In the genomic region with DNA sequence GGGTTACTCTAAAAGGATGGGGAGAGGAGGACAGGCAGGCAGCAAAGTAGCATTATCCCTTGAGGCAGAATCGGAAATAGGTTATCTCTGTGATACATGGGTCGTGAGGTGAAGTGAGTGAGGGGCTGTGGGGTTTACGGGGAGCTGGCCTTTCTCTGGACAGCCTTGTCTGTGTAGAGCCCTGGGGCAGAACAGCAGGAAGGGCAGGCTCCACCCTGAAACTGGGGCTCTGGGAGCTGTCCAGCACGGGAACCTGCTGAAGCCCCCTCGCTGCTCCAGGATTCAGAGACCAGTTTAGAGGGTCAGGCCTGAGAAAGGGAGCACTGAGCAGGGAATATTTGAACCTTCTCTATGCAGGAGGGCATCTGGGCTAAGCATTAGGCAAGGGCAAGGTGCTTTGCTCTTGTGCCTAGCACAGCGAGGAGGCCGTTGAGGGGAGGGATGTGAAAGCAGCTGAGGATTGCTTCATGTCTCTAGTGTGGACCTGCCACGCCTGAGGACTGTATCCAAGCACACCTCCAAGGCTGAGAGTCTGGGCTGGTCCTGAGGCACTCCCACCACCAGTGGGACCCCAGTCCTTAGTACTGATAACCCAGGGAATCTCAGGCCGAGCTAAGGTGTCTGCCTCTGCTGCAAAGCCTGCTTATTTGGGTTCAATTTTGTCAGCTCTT, we compare ENCODE assay signal across 1 cellular context.
TF ChIP-seq lines count a peak whose summit lies in the region.

No MANE protein-coding gene starts in this region.

TF ChIP-seq in WTC11, 78 proteins besides CTCF, POLR2A, EP300 and RAD21 (continued from another document and continues in another):
- TF ChIP-seq, protein P1, sequence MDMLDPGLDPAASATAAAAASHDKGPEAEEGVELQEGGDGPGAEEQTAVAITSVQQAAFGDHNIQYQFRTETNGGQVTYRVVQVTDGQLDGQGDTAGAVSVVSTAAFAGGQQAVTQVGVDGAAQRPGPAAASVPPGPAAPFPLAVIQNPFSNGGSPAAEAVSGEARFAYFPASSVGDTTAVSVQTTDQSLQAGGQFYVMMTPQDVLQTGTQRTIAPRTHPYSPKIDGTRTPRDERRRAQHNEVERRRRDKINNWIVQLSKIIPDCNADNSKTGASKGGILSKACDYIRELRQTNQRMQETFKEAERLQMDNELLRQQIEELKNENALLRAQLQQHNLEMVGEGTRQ (CRISPR knock-in tag; IDR thresholded peaks at IDR 0.05) = no peak
- TF ChIP-seq, protein P2, sequence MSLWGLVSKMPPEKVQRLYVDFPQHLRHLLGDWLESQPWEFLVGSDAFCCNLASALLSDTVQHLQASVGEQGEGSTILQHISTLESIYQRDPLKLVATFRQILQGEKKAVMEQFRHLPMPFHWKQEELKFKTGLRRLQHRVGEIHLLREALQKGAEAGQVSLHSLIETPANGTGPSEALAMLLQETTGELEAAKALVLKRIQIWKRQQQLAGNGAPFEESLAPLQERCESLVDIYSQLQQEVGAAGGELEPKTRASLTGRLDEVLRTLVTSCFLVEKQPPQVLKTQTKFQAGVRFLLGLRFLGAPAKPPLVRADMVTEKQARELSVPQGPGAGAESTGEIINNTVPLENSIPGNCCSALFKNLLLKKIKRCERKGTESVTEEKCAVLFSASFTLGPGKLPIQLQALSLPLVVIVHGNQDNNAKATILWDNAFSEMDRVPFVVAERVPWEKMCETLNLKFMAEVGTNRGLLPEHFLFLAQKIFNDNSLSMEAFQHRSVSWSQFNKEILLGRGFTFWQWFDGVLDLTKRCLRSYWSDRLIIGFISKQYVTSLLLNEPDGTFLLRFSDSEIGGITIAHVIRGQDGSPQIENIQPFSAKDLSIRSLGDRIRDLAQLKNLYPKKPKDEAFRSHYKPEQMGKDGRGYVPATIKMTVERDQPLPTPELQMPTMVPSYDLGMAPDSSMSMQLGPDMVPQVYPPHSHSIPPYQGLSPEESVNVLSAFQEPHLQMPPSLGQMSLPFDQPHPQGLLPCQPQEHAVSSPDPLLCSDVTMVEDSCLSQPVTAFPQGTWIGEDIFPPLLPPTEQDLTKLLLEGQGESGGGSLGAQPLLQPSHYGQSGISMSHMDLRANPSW (CRISPR knock-in tag; conservative IDR thresholded peaks at IDR 0.05; ENCODE audit: low read depth) = no peak
- TF ChIP-seq, protein P3, sequence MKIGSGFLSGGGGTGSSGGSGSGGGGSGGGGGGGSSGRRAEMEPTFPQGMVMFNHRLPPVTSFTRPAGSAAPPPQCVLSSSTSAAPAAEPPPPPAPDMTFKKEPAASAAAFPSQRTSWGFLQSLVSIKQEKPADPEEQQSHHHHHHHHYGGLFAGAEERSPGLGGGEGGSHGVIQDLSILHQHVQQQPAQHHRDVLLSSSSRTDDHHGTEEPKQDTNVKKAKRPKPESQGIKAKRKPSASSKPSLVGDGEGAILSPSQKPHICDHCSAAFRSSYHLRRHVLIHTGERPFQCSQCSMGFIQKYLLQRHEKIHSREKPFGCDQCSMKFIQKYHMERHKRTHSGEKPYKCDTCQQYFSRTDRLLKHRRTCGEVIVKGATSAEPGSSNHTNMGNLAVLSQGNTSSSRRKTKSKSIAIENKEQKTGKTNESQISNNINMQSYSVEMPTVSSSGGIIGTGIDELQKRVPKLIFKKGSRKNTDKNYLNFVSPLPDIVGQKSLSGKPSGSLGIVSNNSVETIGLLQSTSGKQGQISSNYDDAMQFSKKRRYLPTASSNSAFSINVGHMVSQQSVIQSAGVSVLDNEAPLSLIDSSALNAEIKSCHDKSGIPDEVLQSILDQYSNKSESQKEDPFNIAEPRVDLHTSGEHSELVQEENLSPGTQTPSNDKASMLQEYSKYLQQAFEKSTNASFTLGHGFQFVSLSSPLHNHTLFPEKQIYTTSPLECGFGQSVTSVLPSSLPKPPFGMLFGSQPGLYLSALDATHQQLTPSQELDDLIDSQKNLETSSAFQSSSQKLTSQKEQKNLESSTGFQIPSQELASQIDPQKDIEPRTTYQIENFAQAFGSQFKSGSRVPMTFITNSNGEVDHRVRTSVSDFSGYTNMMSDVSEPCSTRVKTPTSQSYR (CRISPR knock-in tag; IDR thresholded peaks at IDR 0.05) = peak; percentile 84; the same call in 1 of the 2 replicates
- TF ChIP-seq, protein P4, sequence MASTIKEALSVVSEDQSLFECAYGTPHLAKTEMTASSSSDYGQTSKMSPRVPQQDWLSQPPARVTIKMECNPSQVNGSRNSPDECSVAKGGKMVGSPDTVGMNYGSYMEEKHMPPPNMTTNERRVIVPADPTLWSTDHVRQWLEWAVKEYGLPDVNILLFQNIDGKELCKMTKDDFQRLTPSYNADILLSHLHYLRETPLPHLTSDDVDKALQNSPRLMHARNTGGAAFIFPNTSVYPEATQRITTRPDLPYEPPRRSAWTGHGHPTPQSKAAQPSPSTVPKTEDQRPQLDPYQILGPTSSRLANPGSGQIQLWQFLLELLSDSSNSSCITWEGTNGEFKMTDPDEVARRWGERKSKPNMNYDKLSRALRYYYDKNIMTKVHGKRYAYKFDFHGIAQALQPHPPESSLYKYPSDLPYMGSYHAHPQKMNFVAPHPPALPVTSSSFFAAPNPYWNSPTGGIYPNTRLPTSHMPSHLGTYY (CRISPR knock-in tag; IDR thresholded peaks at IDR 0.05) = no peak
- TF ChIP-seq, protein P5, sequence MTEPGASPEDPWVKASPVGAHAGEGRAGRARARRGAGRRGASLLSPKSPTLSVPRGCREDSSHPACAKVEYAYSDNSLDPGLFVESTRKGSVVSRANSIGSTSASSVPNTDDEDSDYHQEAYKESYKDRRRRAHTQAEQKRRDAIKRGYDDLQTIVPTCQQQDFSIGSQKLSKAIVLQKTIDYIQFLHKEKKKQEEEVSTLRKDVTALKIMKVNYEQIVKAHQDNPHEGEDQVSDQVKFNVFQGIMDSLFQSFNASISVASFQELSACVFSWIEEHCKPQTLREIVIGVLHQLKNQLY (CRISPR knock-in tag; IDR thresholded peaks at IDR 0.05) = no peak
- TF ChIP-seq, protein P6, sequence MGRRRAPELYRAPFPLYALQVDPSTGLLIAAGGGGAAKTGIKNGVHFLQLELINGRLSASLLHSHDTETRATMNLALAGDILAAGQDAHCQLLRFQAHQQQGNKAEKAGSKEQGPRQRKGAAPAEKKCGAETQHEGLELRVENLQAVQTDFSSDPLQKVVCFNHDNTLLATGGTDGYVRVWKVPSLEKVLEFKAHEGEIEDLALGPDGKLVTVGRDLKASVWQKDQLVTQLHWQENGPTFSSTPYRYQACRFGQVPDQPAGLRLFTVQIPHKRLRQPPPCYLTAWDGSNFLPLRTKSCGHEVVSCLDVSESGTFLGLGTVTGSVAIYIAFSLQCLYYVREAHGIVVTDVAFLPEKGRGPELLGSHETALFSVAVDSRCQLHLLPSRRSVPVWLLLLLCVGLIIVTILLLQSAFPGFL (CRISPR knock-in tag; IDR thresholded peaks at IDR 0.05; ENCODE audit: borderline replicate concordance) = no peak; the same call in 1 of the 2 replicates
- TF ChIP-seq, protein P7, sequence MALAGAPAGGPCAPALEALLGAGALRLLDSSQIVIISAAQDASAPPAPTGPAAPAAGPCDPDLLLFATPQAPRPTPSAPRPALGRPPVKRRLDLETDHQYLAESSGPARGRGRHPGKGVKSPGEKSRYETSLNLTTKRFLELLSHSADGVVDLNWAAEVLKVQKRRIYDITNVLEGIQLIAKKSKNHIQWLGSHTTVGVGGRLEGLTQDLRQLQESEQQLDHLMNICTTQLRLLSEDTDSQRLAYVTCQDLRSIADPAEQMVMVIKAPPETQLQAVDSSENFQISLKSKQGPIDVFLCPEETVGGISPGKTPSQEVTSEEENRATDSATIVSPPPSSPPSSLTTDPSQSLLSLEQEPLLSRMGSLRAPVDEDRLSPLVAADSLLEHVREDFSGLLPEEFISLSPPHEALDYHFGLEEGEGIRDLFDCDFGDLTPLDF (CRISPR knock-in tag; IDR thresholded peaks at IDR 0.05) = no peak
- TF ChIP-seq NFYB (CRISPR knock-in tag; conservative IDR thresholded peaks at IDR 0.05; ENCODE audit: low read depth) = 0 out of 2 replicates have a peak, but pooled peaks have one; percentile 17
- TF ChIP-seq, protein P8, sequence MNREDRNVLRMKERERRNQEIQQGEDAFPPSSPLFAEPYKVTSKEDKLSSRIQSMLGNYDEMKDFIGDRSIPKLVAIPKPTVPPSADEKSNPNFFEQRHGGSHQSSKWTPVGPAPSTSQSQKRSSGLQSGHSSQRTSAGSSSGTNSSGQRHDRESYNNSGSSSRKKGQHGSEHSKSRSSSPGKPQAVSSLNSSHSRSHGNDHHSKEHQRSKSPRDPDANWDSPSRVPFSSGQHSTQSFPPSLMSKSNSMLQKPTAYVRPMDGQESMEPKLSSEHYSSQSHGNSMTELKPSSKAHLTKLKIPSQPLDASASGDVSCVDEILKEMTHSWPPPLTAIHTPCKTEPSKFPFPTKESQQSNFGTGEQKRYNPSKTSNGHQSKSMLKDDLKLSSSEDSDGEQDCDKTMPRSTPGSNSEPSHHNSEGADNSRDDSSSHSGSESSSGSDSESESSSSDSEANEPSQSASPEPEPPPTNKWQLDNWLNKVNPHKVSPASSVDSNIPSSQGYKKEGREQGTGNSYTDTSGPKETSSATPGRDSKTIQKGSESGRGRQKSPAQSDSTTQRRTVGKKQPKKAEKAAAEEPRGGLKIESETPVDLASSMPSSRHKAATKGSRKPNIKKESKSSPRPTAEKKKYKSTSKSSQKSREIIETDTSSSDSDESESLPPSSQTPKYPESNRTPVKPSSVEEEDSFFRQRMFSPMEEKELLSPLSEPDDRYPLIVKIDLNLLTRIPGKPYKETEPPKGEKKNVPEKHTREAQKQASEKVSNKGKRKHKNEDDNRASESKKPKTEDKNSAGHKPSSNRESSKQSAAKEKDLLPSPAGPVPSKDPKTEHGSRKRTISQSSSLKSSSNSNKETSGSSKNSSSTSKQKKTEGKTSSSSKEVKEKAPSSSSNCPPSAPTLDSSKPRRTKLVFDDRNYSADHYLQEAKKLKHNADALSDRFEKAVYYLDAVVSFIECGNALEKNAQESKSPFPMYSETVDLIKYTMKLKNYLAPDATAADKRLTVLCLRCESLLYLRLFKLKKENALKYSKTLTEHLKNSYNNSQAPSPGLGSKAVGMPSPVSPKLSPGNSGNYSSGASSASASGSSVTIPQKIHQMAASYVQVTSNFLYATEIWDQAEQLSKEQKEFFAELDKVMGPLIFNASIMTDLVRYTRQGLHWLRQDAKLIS (CRISPR knock-in tag; IDR thresholded peaks at IDR 0.05; ENCODE audit: borderline replicate concordance) = no peak
- TF ChIP-seq, protein P9, sequence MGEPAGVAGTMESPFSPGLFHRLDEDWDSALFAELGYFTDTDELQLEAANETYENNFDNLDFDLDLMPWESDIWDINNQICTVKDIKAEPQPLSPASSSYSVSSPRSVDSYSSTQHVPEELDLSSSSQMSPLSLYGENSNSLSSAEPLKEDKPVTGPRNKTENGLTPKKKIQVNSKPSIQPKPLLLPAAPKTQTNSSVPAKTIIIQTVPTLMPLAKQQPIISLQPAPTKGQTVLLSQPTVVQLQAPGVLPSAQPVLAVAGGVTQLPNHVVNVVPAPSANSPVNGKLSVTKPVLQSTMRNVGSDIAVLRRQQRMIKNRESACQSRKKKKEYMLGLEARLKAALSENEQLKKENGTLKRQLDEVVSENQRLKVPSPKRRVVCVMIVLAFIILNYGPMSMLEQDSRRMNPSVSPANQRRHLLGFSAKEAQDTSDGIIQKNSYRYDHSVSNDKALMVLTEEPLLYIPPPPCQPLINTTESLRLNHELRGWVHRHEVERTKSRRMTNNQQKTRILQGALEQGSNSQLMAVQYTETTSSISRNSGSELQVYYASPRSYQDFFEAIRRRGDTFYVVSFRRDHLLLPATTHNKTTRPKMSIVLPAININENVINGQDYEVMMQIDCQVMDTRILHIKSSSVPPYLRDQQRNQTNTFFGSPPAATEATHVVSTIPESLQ (CRISPR knock-in tag; IDR thresholded peaks at IDR 0.05) = no peak
- peak; percentile 69; the same call in 1 of the 2 replicates for TF ChIP-seq SMAD4 (CRISPR knock-in tag; IDR thresholded peaks at IDR 0.05)
- TF ChIP-seq CREB1 (CRISPR knock-in tag; IDR thresholded peaks at IDR 0.05) = peak; percentile 85
- TF ChIP-seq GABPB1 (CRISPR knock-in tag; IDR thresholded peaks at IDR 0.05) = no peak
- TF ChIP-seq FOXP1 (CRISPR knock-in tag; IDR thresholded peaks at IDR 0.05; ENCODE audit: borderline replicate concordance) = peak; percentile 86; the same call in 1 of the 2 replicates
- TF ChIP-seq ZNF317 (CRISPR knock-in tag; IDR thresholded peaks at IDR 0.05; ENCODE audit: borderline replicate concordance, low read depth) = no peak
- TF ChIP-seq TCF7 (CRISPR knock-in tag; IDR thresholded peaks at IDR 0.05; ENCODE audit: low read depth) = peak; percentile 75; the same call in 1 of the 2 replicates
- no peak; the same call in 1 of the 2 replicates for TF ChIP-seq IRF2 (CRISPR knock-in tag; IDR thresholded peaks at IDR 0.05; ENCODE audit: borderline replicate concordance, low read depth)
- no peak for TF ChIP-seq NR1H2 (CRISPR knock-in tag; IDR thresholded peaks at IDR 0.05)
- no peak for TF ChIP-seq NR3C1 (CRISPR knock-in tag; conservative IDR thresholded peaks at IDR 0.05; ENCODE audit: low read depth)
- TF ChIP-seq RORB (CRISPR knock-in tag; IDR thresholded peaks at IDR 0.05) = no peak
- TF ChIP-seq, protein P10, sequence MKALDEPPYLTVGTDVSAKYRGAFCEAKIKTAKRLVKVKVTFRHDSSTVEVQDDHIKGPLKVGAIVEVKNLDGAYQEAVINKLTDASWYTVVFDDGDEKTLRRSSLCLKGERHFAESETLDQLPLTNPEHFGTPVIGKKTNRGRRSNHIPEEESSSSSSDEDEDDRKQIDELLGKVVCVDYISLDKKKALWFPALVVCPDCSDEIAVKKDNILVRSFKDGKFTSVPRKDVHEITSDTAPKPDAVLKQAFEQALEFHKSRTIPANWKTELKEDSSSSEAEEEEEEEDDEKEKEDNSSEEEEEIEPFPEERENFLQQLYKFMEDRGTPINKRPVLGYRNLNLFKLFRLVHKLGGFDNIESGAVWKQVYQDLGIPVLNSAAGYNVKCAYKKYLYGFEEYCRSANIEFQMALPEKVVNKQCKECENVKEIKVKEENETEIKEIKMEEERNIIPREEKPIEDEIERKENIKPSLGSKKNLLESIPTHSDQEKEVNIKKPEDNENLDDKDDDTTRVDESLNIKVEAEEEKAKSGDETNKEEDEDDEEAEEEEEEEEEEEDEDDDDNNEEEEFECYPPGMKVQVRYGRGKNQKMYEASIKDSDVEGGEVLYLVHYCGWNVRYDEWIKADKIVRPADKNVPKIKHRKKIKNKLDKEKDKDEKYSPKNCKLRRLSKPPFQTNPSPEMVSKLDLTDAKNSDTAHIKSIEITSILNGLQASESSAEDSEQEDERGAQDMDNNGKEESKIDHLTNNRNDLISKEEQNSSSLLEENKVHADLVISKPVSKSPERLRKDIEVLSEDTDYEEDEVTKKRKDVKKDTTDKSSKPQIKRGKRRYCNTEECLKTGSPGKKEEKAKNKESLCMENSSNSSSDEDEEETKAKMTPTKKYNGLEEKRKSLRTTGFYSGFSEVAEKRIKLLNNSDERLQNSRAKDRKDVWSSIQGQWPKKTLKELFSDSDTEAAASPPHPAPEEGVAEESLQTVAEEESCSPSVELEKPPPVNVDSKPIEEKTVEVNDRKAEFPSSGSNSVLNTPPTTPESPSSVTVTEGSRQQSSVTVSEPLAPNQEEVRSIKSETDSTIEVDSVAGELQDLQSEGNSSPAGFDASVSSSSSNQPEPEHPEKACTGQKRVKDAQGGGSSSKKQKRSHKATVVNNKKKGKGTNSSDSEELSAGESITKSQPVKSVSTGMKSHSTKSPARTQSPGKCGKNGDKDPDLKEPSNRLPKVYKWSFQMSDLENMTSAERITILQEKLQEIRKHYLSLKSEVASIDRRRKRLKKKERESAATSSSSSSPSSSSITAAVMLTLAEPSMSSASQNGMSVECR (CRISPR knock-in tag; IDR thresholded peaks at IDR 0.05; ENCODE audit: borderline replicate concordance) = peak; percentile 87; the same call in 1 of the 2 replicates
- 0 out of 2 replicates have a peak, but pooled peaks have one; percentile 84 for TF ChIP-seq KAT7 (CRISPR knock-in tag; IDR thresholded peaks at IDR 0.05; ENCODE audit: borderline replicate concordance)
- no peak for TF ChIP-seq TP53 (CRISPR knock-in tag; IDR thresholded peaks at IDR 0.05)
